ENCODE assay signal across 9 cellular contexts in the genomic region with DNA sequence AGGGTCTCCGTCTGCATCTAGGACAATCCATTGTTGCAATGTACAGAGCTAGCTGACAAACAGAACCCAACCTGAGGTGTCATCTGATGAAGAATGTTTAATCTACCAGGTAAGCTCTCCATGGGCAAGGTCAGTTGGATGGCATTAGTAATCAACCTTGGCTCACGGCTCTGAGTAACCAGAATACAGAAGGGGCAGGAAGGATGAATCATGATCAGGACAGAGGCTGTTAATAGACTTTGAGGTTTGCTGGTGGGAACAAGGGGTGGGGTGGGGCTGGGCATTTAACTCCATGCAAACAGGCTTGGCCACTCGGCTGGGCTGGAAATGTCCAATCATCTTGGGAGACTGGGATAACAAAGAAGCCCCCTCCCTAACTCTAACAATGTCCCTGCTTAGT.
DNase-seq lines count a peak whose midpoint lies in the region; ATAC-seq lines count a peak whose summit lies in the region.
"Had no signal": no experiment of that assay in that cellular context is flagged by ENCODE, and none has a peak within 500 bp of the region (broad histone marks: within the 10 kb centered on the region; RNA-seq: fewer than 3 reads in every experiment).

No MANE protein-coding gene starts in this region.

- H3K4me2 ChIP-seq in skeletal muscle satellite cell (ENCODE audit: low read length): peak overlapping the region; percentile 47

- no peaks in the 10 kb centered on the region for H3K27me3 Mint-ChIP-seq in activated CD4-positive, alpha-beta T cell treated with anti-CD3 and anti-CD28 coated beads, Interleukin-2, amount 10 ng/mL, durations not matched to agents 24 days and 14 days

- no peak overlapping the region for H3K4me3 Mint-ChIP-seq in activated CD4-positive, alpha-beta T cell treated with anti-CD3 and anti-CD28 coated beads, Interleukin-2, amount 10 ng/mL, durations not matched to agents 24 days and 14 days

- no peaks in the 10 kb centered on the region for H3K9me3 ChIP-seq in skeletal muscle satellite cell (replicated peaks; ENCODE audit: low read length)

- H3K9ac ChIP-seq in skeletal muscle satellite cell (ENCODE audit: low read depth, low read length): peak overlapping the region; percentile 30

- peaks cover 46% of the 10 kb centered on the region for H3K36me3 Mint-ChIP-seq in activated CD4-positive, alpha-beta T cell treated with anti-CD3 and anti-CD28 coated beads, Interleukin-2, amount 10 ng/mL, durations not matched to agents 24 days and 14 days (ENCODE audit: low read depth)

- no peaks in the 10 kb centered on the region for H3K36me3 ChIP-seq in skeletal muscle satellite cell (ENCODE audit: insufficient read depth, low read length)

- peak; percentile 93 for ATAC-seq in esophagus mucosa

- peak overlapping the region; percentile 17 for H3K4me3 ChIP-seq in skeletal muscle satellite cell (ENCODE audit: low read length)

- H3K4me1 ChIP-seq in skeletal muscle satellite cell (ENCODE audit: control insufficient read depth, insufficient read depth, low read length): peaks cover 27% of the 10 kb centered on the region

- no peak for DNase-seq in activated CD4-positive, alpha-beta T cell treated with anti-CD3 and anti-CD28 coated beads, Interleukin-2, amount 10 ng/mL, durations not matched to agents 24 days and 14 days
- no peak for DNase-seq in activated CD4-positive, alpha-beta T cell treated with anti-CD3 and anti-CD28 coated beads for 48 hours
- DNase-seq in RKO (ENCODE audit: low spot score) (peak; percentile 52), NCI-H1694 treated with DMSO at 0.1 percent for 48 hours (lab: John Stamatoyannopoulos, UW) (no peak), GM19240 (ENCODE audit: insufficient read length, low spot score) (no peak), NCI-H1417 (lab: John Stamatoyannopoulos, UW) (no peak)
- DNase-seq: NCI-H345 had no signal

- H3K4me1 Mint-ChIP-seq in activated CD4-positive, alpha-beta T cell treated with anti-CD3 and anti-CD28 coated beads, Interleukin-2, amount 10 ng/mL, durations not matched to agents 24 days and 14 days: peaks cover 35% of the 10 kb centered on the region

- H3K27ac Mint-ChIP-seq in activated CD4-positive, alpha-beta T cell treated with anti-CD3 and anti-CD28 coated beads, Interleukin-2, amount 10 ng/mL, durations not matched to agents 24 days and 14 days: peak overlapping the region; percentile 42

- intact Hi-C loops in activated CD4-positive, alpha-beta T cell treated with anti-CD3 and anti-CD28 coated beads, Interleukin-2, amount 10 ng/mL, durations not matched to agents 24 days and 14 days (cut with micrococcal nuclease): no loop called here

- no peaks in the 10 kb centered on the region for H3K9me3 Mint-ChIP-seq in activated CD4-positive, alpha-beta T cell treated with anti-CD3 and anti-CD28 coated beads, Interleukin-2, amount 10 ng/mL, durations not matched to agents 24 days and 14 days

- H3K27me3 ChIP-seq in skeletal muscle satellite cell (ENCODE audit: control insufficient read depth, insufficient read depth, low read length): no peaks in the 10 kb centered on the region
